In the genomic region with DNA sequence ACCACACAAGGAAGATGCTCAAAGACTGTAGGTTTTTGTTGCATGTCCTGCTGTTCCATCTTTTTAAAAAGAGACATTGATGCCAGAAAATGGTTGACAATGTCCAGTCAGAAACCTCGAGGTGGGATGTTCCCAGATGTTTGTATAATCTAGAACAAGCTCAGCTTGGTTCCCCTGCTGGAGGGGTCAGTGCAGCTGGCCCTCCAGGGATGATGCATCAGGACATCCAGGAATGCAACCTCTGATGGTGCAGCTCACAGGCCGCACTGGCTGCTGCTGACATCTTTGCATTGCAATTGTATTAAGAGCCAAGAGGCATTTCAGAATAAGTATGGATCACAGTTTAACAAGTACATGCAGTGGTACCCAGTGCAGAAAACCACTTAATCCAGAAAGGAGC, we compare ENCODE assay signal across 8 cellular contexts.
"Had no signal": no experiment of that assay in that cellular context is flagged by ENCODE, and none has a peak within 500 bp of the region (broad histone marks: within the 10 kb centered on the region; RNA-seq: fewer than 3 reads in every experiment).

No MANE protein-coding gene starts in this region.

- ATAC-seq: HepG2, K562 had no signal

- FAIRE-seq: HepG2, HTR-8/SVneo, K562 had no signal

- H3K4me1 Mint-ChIP-seq: IgD-negative memory B cell had no signal

- H3K27ac ChIP-seq: HL-60 had no signal

- DNase-seq: IMR-90, KBM-7, KG1 had no signal

- H3K27ac Mint-ChIP-seq: IgD-negative memory B cell had no signal

- H3K4me3 ChIP-seq: K562 had no signal
